ENCODE assay signal across 1 cellular context in the genomic region with DNA sequence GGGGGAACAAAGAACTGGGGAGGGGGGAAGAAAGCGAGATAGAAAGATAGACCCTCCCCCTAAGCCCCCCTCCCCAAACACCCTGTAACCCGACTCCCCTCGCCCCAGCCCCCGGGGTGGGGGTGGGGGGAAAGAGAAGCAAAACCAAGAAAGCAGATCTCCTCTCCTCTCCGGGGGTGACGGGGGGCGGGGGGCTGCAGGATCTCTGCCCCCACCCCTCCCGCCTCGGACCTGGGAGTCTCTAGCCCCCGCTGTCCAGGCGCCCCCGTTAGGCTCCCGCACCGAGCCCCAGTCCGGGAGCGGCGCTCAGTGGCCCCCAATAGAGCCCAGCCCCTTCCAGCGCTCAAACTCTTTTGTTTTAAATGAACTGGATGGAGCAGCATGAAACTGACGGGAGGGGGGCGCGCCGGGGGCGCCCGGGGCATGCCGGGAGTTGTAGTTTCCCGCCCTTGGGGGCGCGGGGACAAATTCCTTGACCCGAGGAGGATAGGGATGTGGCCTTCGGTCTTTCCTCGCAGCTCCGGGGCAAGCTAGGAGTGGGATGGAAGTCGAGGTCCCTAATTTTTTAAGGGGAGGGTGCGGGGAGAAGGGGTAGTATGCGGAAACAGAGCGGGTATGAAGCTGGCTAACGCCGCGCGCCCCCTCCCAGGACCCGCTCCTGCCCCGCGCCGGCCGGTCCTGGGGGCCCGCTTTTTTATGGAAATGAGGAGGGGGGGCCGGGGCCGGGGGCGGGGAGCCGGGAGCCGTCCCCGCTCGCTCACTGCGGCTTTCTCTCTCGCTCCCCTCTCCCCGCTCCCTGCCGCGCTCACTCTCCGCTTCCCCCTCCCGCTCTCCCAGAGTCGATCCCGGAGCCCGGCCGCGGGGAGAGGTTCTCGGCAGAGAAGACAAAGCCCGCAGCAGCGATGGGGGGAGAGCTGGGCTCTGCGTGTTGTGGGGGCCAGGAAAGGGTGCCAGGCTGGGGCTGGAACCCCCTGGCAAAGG.
TF ChIP-seq lines count a peak whose summit lies in the region.

A gene with protein sequence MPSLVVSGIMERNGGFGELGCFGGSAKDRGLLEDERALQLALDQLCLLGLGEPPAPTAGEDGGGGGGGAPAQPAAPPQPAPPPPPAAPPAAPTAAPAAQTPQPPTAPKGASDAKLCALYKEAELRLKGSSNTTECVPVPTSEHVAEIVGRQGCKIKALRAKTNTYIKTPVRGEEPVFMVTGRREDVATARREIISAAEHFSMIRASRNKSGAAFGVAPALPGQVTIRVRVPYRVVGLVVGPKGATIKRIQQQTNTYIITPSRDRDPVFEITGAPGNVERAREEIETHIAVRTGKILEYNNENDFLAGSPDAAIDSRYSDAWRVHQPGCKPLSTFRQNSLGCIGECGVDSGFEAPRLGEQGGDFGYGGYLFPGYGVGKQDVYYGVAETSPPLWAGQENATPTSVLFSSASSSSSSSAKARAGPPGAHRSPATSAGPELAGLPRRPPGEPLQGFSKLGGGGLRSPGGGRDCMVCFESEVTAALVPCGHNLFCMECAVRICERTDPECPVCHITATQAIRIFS (minus strand): TSS at position 355 of the 981 bp plus-strand sequence. CDS start 467 bp downstream, outside the sequence.

TF ChIP-seq in HepG2, 621 proteins besides CTCF, POLR2A, EP300 and RAD21 (continued from another document and continues in another):
- TF ChIP-seq, protein P1, sequence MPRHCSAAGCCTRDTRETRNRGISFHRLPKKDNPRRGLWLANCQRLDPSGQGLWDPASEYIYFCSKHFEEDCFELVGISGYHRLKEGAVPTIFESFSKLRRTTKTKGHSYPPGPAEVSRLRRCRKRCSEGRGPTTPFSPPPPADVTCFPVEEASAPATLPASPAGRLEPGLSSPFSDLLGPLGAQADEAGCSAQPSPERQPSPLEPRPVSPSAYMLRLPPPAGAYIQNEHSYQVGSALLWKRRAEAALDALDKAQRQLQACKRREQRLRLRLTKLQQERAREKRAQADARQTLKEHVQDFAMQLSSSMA (CRISPR knock-in tag; IDR thresholded peaks at IDR 0.05) = no peak
- TF ChIP-seq SNAI1 (CRISPR knock-in tag; IDR thresholded peaks at IDR 0.05; ENCODE audit: borderline replicate concordance) (no peak), ZFP37 (CRISPR knock-in tag; IDR thresholded peaks at IDR 0.05; ENCODE audit: borderline replicate concordance) (no peak), ZNF441 (CRISPR knock-in tag; IDR thresholded peaks at IDR 0.05; ENCODE audit: borderline replicate concordance) (no peak), ZNF615 (CRISPR knock-in tag; IDR thresholded peaks at IDR 0.05; ENCODE audit: borderline replicate concordance) (0 out of 2 replicates have a peak, but pooled peaks have one; percentile 16), NCOA5 (CRISPR knock-in tag; IDR thresholded peaks at IDR 0.05) (no peak), IKZF4 (CRISPR knock-in tag; IDR thresholded peaks at IDR 0.05; ENCODE audit: borderline replicate concordance, low read depth, not compliant biosample characterization) (no peak), ZFP82 (CRISPR knock-in tag; IDR thresholded peaks at IDR 0.05; ENCODE audit: borderline replicate concordance) (0 out of 2 replicates have a peak, but pooled peaks have one; percentile 22), ZSCAN20 (CRISPR knock-in tag; IDR thresholded peaks at IDR 0.05; ENCODE audit: borderline replicate concordance) (no peak), IRX3 (CRISPR knock-in tag; IDR thresholded peaks at IDR 0.05; ENCODE audit: borderline replicate concordance, low read depth) (no peak), MATR3 (CRISPR knock-in tag; IDR thresholded peaks at IDR 0.05) (no peak), GTF3A (CRISPR knock-in tag; conservative IDR thresholded peaks at IDR 0.05) (no peak), ARNT (IDR thresholded peaks at IDR 0.05) (no peak), ZNF143 (CRISPR knock-in tag; IDR thresholded peaks at IDR 0.05) (peak; percentile 93), ZZZ3 (CRISPR knock-in tag; IDR thresholded peaks at IDR 0.05; ENCODE audit: borderline replicate concordance) (no peak), NR2F6 (IDR thresholded peaks at IDR 0.05) (peak; percentile 71), NR2F6 (CRISPR knock-in tag; IDR thresholded peaks at IDR 0.05) (peak; percentile 59), ZFP36L1 (CRISPR knock-in tag; IDR thresholded peaks at IDR 0.05) (no peak), TCF12 (IDR thresholded peaks at IDR 0.05) (no peak), TCF12 (CRISPR knock-in tag; IDR thresholded peaks at IDR 0.05) (no peak), ATRX (CRISPR knock-in tag; IDR thresholded peaks at IDR 0.05; ENCODE audit: borderline replicate concordance) (no peak), ZNF124 (CRISPR knock-in tag; IDR thresholded peaks at IDR 0.05) (no peak; the same call in 1 of the 2 replicates), ZNF572 (CRISPR knock-in tag; IDR thresholded peaks at IDR 0.05) (no peak), ZKSCAN1 (IDR thresholded peaks at IDR 0.05; ENCODE audit: low read length) (no peak), ZNF850 (CRISPR knock-in tag; conservative IDR thresholded peaks at IDR 0.05) (peak; percentile 55; the same call in 1 of the 2 replicates), ZNF343 (CRISPR knock-in tag; IDR thresholded peaks at IDR 0.05) (0 out of 2 replicates have a peak, but pooled peaks have one; percentile 45), MBNL3 (CRISPR knock-in tag; conservative IDR thresholded peaks at IDR 0.05) (no peak), ATF7 (IDR thresholded peaks at IDR 0.05) (no peak), ATF7 (CRISPR knock-in tag; IDR thresholded peaks at IDR 0.05) (0 out of 2 replicates have a peak, but pooled peaks have one; percentile 7)
- TF ChIP-seq, protein P2, sequence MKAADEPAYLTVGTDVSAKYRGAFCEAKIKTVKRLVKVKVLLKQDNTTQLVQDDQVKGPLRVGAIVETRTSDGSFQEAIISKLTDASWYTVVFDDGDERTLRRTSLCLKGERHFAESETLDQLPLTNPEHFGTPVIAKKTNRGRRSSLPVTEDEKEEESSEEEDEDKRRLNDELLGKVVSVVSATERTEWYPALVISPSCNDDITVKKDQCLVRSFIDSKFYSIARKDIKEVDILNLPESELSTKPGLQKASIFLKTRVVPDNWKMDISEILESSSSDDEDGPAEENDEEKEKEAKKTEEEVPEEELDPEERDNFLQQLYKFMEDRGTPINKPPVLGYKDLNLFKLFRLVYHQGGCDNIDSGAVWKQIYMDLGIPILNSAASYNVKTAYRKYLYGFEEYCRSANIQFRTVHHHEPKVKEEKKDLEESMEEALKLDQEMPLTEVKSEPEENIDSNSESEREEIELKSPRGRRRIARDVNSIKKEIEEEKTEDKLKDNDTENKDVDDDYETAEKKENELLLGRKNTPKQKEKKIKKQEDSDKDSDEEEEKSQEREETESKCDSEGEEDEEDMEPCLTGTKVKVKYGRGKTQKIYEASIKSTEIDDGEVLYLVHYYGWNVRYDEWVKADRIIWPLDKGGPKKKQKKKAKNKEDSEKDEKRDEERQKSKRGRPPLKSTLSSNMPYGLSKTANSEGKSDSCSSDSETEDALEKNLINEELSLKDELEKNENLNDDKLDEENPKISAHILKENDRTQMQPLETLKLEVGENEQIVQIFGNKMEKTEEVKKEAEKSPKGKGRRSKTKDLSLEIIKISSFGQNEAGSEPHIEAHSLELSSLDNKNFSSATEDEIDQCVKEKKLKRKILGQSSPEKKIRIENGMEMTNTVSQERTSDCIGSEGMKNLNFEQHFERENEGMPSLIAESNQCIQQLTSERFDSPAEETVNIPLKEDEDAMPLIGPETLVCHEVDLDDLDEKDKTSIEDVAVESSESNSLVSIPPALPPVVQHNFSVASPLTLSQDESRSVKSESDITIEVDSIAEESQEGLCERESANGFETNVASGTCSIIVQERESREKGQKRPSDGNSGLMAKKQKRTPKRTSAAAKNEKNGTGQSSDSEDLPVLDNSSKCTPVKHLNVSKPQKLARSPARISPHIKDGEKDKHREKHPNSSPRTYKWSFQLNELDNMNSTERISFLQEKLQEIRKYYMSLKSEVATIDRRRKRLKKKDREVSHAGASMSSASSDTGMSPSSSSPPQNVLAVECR (CRISPR knock-in tag; IDR thresholded peaks at IDR 0.05; ENCODE audit: borderline replicate concordance) = peak; percentile 50
- TF ChIP-seq, protein P3, sequence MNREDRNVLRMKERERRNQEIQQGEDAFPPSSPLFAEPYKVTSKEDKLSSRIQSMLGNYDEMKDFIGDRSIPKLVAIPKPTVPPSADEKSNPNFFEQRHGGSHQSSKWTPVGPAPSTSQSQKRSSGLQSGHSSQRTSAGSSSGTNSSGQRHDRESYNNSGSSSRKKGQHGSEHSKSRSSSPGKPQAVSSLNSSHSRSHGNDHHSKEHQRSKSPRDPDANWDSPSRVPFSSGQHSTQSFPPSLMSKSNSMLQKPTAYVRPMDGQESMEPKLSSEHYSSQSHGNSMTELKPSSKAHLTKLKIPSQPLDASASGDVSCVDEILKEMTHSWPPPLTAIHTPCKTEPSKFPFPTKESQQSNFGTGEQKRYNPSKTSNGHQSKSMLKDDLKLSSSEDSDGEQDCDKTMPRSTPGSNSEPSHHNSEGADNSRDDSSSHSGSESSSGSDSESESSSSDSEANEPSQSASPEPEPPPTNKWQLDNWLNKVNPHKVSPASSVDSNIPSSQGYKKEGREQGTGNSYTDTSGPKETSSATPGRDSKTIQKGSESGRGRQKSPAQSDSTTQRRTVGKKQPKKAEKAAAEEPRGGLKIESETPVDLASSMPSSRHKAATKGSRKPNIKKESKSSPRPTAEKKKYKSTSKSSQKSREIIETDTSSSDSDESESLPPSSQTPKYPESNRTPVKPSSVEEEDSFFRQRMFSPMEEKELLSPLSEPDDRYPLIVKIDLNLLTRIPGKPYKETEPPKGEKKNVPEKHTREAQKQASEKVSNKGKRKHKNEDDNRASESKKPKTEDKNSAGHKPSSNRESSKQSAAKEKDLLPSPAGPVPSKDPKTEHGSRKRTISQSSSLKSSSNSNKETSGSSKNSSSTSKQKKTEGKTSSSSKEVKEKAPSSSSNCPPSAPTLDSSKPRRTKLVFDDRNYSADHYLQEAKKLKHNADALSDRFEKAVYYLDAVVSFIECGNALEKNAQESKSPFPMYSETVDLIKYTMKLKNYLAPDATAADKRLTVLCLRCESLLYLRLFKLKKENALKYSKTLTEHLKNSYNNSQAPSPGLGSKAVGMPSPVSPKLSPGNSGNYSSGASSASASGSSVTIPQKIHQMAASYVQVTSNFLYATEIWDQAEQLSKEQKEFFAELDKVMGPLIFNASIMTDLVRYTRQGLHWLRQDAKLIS (CRISPR knock-in tag; IDR thresholded peaks at IDR 0.05) = no peak
- TF ChIP-seq, protein P4, sequence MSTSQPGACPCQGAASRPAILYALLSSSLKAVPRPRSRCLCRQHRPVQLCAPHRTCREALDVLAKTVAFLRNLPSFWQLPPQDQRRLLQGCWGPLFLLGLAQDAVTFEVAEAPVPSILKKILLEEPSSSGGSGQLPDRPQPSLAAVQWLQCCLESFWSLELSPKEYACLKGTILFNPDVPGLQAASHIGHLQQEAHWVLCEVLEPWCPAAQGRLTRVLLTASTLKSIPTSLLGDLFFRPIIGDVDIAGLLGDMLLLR (CRISPR knock-in tag; IDR thresholded peaks at IDR 0.05) = no peak
- TF ChIP-seq, protein P5, sequence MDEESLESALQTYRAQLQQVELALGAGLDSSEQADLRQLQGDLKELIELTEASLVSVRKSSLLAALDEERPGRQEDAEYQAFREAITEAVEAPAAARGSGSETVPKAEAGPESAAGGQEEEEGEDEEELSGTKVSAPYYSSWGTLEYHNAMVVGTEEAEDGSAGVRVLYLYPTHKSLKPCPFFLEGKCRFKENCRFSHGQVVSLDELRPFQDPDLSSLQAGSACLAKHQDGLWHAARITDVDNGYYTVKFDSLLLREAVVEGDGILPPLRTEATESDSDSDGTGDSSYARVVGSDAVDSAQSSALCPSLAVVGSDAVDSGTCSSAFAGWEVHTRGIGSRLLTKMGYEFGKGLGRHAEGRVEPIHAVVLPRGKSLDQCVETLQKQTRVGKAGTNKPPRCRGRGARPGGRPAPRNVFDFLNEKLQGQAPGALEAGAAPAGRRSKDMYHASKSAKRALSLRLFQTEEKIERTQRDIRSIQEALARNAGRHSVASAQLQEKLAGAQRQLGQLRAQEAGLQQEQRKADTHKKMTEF (CRISPR knock-in tag; IDR thresholded peaks at IDR 0.05) = no peak; the same call in 1 of the 2 replicates
- TF ChIP-seq, protein P6, sequence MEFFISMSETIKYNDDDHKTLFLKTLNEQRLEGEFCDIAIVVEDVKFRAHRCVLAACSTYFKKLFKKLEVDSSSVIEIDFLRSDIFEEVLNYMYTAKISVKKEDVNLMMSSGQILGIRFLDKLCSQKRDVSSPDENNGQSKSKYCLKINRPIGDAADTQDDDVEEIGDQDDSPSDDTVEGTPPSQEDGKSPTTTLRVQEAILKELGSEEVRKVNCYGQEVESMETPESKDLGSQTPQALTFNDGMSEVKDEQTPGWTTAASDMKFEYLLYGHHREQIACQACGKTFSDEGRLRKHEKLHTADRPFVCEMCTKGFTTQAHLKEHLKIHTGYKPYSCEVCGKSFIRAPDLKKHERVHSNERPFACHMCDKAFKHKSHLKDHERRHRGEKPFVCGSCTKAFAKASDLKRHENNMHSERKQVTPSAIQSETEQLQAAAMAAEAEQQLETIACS (CRISPR knock-in tag; IDR thresholded peaks at IDR 0.05) = no peak
- TF ChIP-seq, protein P7, sequence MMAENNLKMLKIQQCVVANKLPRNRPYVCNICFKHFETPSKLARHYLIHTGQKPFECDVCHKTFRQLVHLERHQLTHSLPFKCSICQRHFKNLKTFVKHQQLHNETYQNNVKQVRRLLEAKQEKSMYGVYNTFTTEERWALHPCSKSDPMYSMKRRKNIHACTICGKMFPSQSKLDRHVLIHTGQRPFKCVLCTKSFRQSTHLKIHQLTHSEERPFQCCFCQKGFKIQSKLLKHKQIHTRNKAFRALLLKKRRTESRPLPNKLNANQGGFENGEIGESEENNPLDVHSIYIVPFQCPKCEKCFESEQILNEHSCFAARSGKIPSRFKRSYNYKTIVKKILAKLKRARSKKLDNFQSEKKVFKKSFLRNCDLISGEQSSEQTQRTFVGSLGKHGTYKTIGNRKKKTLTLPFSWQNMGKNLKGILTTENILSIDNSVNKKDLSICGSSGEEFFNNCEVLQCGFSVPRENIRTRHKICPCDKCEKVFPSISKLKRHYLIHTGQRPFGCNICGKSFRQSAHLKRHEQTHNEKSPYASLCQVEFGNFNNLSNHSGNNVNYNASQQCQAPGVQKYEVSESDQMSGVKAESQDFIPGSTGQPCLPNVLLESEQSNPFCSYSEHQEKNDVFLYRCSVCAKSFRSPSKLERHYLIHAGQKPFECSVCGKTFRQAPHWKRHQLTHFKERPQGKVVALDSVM (CRISPR knock-in tag; IDR thresholded peaks at IDR 0.05) = no peak
